In genomic region chr4:47465008-47465407, GRCh38 we compare ENCODE assay signal across 12 cellular contexts. TPM values are rescaled to one million over a fixed set of nuclear protein-coding genes. Genes with fewer than 3 reads are reported as not detected.
DNase-seq lines count a peak whose midpoint lies in the region; ATAC-seq lines count a peak whose summit lies in the region.
"Had no signal": no experiment of that assay in that cellular context is flagged by ENCODE, and none has a peak within 500 bp of the region (broad histone marks: within the 10 kb centered on the region; RNA-seq: fewer than 3 reads in every experiment).

No MANE protein-coding gene starts in this region.

- peak; percentile 31 for ATAC-seq in GM18909 (IDR thresholded peaks at IDR 0.05; ENCODE audit: poor library complexity, unreplicated experiment)
- peak; percentile 30 for ATAC-seq in HG03060 (IDR thresholded peaks at IDR 0.05; ENCODE audit: low read depth, unreplicated experiment)
- ATAC-seq in naive thymus-derived CD8-positive, alpha-beta T cell: no peak

- peaks cover 0 to 1% (median 0%) of the 10 kb centered on the region in 3 donors for H3K36me3 Mint-ChIP-seq in naive thymus-derived CD8-positive, alpha-beta T cell

- no peak overlapping the region for H3K4me3 ChIP-seq in BLaER1

- H4K20me1 ChIP-seq in BLaER1: no peaks in the 10 kb centered on the region

- H3K27ac ChIP-seq in BLaER1 (no peak overlapping the region), caudate nucleus (ENCODE audit: low read depth, low read length) (no peak overlapping the region)

- no peaks in the 10 kb centered on the region for H3K36me3 ChIP-seq in BLaER1

- no peak overlapping the region for H3K9ac ChIP-seq in BLaER1

- POLR2A ChIA-PET in naive thymus-derived CD8-positive, alpha-beta T cell (lab: Charles Lee): interaction anchor here (3.1 kb wide), 1 partner anchor 20 kb away, joined by 28 read pairs; the partner anchor contains the start of gene ATP10D

- H3K27me3 Mint-ChIP-seq in naive thymus-derived CD8-positive, alpha-beta T cell: peaks cover 0 to 6% (median 0%) of the 10 kb centered on the region in 5 donors
- H3K27me3 Mint-ChIP-seq: dendritic cell treated with granulocyte-macrophage colony-stimulating factor and Interleukin-4, amounts not matched to agents 40 ng/mL and 50 ng/mL, for 4 days had no signal

- no peak overlapping the region for H3K27ac Mint-ChIP-seq in naive thymus-derived CD8-positive, alpha-beta T cell
- H3K27ac Mint-ChIP-seq: dendritic cell treated with granulocyte-macrophage colony-stimulating factor and Interleukin-4, amounts not matched to agents 40 ng/mL and 50 ng/mL, for 4 days had no signal

- DNase-seq in NOMO-1 (lab: John Stamatoyannopoulos, UW; ENCODE audit: unreplicated experiment in 2 of 2): peak; percentile 63 to 64
- DNase-seq in NCI-H510A (lab: John Stamatoyannopoulos, UW): no peak
- no peak for DNase-seq in naive thymus-derived CD8-positive, alpha-beta T cell
- DNase-seq in COLO829 (ENCODE audit: low spot score): no peak
- DNase-seq in caudate nucleus (lab: John Stamatoyannopoulos, UW): no peak
- DNase-seq: activated CD4-positive, CD25-positive, alpha-beta regulatory T cell; activated naive CD4-positive, alpha-beta T cell treated with Interleukin-2 at 50 U/mL for 16 hours; NCI-H1105 had no signal

- H3K27me3 ChIP-seq in BLaER1: no peaks in the 10 kb centered on the region

- peak overlapping the region; percentile 11; the same call in 1 of the 2 replicates for H3K4me2 ChIP-seq in BLaER1

- no peak overlapping the region for H3K4me3 Mint-ChIP-seq in naive thymus-derived CD8-positive, alpha-beta T cell
- H3K4me3 Mint-ChIP-seq: dendritic cell treated with granulocyte-macrophage colony-stimulating factor and Interleukin-4, amounts not matched to agents 40 ng/mL and 50 ng/mL, for 4 days had no signal

- no peaks in the 10 kb centered on the region for H3K9me3 Mint-ChIP-seq in naive thymus-derived CD8-positive, alpha-beta T cell
- H3K9me3 Mint-ChIP-seq: dendritic cell treated with granulocyte-macrophage colony-stimulating factor and Interleukin-4, amounts not matched to agents 40 ng/mL and 50 ng/mL, for 4 days had no signal

- H3K4me1 Mint-ChIP-seq in naive thymus-derived CD8-positive, alpha-beta T cell: peaks cover 15 to 36% (median 33%) of the 10 kb centered on the region in 4 donors

- peaks cover 30% of the 10 kb centered on the region for H3K4me1 ChIP-seq in BLaER1

- no peaks in the 10 kb centered on the region for H3K9me3 ChIP-seq in BLaER1

RNA-seq across cellular contexts. Expression of gene COMMD8, which starts 1.5 kb away (rescaled TPM):
- total RNA-seq in naive thymus-derived CD8-positive, alpha-beta T cell: 10 to 100 TPM; 17.9 to 21.7 TPM
- polyA plus RNA-seq in naive thymus-derived CD8-positive, alpha-beta T cell: 10 to 100 TPM; 42.5 to 61.5 (median 52.7) TPM

RNA-seq across cellular contexts. Expression of gene ATP10D, which starts 20.1 kb away (rescaled TPM):
- 10 to 100 TPM in 1 of 2 experiments, 1 to 10 TPM in 1; 9.7 to 14.9 TPM for total RNA-seq in naive thymus-derived CD8-positive, alpha-beta T cell
- 1 to 10 TPM; 2.7 to 5.1 (median 3.8) TPM for polyA plus RNA-seq in naive thymus-derived CD8-positive, alpha-beta T cell

Comparison
In these comparisons a context has a peak if more than half of its experiments do, and no peak if none do; other contexts are left out.
1. ATAC-seq: peak in GM18909 (single experiment) and HG03060 (single experiment); none in naive thymus-derived CD8-positive, alpha-beta T cell (0 of 2).
2. DNase-seq: peak in NOMO-1 (2 of 2); none in NCI-H510A (single experiment), naive thymus-derived CD8-positive, alpha-beta T cell (0 of 10), COLO829 (single experiment) and caudate nucleus (0 of 61).